10 cellular contexts compared by ENCODE assay signal in the genomic region with DNA sequence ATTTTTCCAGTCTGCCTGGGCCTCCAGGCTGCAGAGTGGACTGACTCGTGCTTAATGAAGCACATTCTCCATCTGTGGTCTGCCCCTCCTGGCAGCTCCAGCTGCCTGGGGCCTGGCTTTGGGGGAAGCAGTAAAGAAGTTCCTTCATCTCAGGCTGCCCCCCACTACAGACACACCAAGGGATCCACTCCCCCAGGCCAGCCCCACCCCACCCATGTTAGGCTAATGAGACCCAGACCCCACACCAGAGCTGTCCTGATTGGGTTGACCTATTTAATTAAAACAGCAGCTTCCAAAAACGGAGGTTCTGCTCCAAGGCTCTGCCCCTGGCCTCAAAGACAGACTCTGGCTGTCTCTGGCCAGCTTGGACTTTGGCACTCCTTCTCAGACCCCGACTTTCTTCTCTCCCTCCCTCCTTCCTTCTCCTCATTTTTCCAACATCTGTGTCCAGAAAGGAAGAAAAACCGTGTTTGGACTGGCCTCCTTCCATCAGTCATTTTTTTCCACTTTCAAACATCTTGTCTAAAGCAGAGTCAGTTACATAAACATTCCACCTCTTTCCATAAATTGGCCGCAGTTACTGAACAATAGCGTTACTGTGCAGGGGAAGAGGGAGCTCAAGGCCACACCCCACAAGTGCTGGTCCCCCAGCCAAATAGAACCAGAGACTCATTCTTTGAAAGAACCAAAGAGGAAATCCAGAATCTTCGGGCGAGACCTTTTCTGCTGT. TPM values are rescaled to one million over a fixed set of nuclear protein-coding genes. Genes with fewer than 3 reads are reported as not detected.
DNase-seq lines count a peak whose midpoint lies in the region; ATAC-seq, FAIRE-seq and TF ChIP-seq lines count a peak whose summit lies in the region.
"Had no signal": no experiment of that assay in that cellular context is flagged by ENCODE, and none has a peak within 500 bp of the region (broad histone marks: within the 10 kb centered on the region; RNA-seq: fewer than 3 reads in every experiment).

No MANE protein-coding gene starts in this region.

- H2AFZ ChIP-seq in PC-3 (ENCODE audit: low read length) = peak overlapping the region; percentile 52

- H3K4me3 ChIP-seq in PC-3 (ENCODE audit: low read length) (no peak overlapping the region), fibroblast of the aortic adventitia (ENCODE audit: low read depth, low read length) (no peak overlapping the region), pancreas (no peak overlapping the region)

- H4K20me1 ChIP-seq in PC-3 (ENCODE audit: low read length) = no peaks in the 10 kb centered on the region

- H3K4me1 Mint-ChIP-seq in stimulated activated naive B cell treated with anti-CD40 and anti-IgM and Interleukin-4, amounts not matched to agents 10 μg/mL and 1 μg/mL and 100 μg/mL, for 72 hours = no peaks in the 10 kb centered on the region

- no peaks in the 10 kb centered on the region for H3K9me3 Mint-ChIP-seq in stimulated activated naive B cell treated with anti-CD40 and anti-IgM and Interleukin-4, amounts not matched to agents 10 μg/mL and 1 μg/mL and 100 μg/mL, for 72 hours

- H3K36me3 Mint-ChIP-seq in stimulated activated naive B cell treated with anti-CD40 and anti-IgM and Interleukin-4, amounts not matched to agents 10 μg/mL and 1 μg/mL and 100 μg/mL, for 72 hours = no peaks in the 10 kb centered on the region

- CTCF ChIA-PET in PC-3 (lab: Charles Lee) = no interaction called here

- H3K27me3 Mint-ChIP-seq in stimulated activated naive B cell treated with anti-CD40 and anti-IgM and Interleukin-4, amounts not matched to agents 10 μg/mL and 1 μg/mL and 100 μg/mL, for 72 hours = peaks cover 6 to 8% of the 10 kb centered on the region in 2 donors

- H3K4me2 ChIP-seq in PC-3 (ENCODE audit: low read length) = 0 out of 2 replicates have a peak overlapping the region, but pooled peaks have one; percentile 4

- H3K9me3 ChIP-seq in PC-3 (ENCODE audit: low read length) = no peaks in the 10 kb centered on the region
- no peaks in the 10 kb centered on the region for H3K9me3 ChIP-seq in pancreas

- ATAC-seq in PC-3 = peak; percentile 81
- ATAC-seq in pancreas = peak in 3 of 4 donors; percentile 24 to 52 (median 48)
- ATAC-seq in stimulated activated naive B cell treated with anti-CD40 and anti-IgM and Interleukin-4, amounts not matched to agents 10 μg/mL and 1 μg/mL and 100 μg/mL, for 72 hours (replicated peaks) = no peak

- FAIRE-seq in pancreas (lab: Jason Lieb, UNC) = no peak

- H3K27ac Mint-ChIP-seq in stimulated activated naive B cell treated with anti-CD40 and anti-IgM and Interleukin-4, amounts not matched to agents 10 μg/mL and 1 μg/mL and 100 μg/mL, for 72 hours = no peak overlapping the region

- POLR2A ChIA-PET in PC-3 (lab: Charles Lee; ENCODE audit: unreplicated experiment) = interaction anchor here (0.5 kb wide), 2 partner anchors 11 to 105 kb away, joined by 3 to 5 read pairs; no protein-coding TSS in a partner anchor

- TF ChIP-seq CTCF in PC-3 (conservative IDR thresholded peaks at IDR 0.05; ENCODE audit: low read depth, low read length) (no peak), fibroblast of the aortic adventitia (IDR thresholded peaks at IDR 0.05; ENCODE audit: insufficient read depth, low read length) (no peak), pancreas (IDR thresholded peaks at IDR 0.05) (no peak)

- H3K4me1 ChIP-seq in PC-3 (ENCODE audit: insufficient read depth, low read length) (peaks cover 5% of the 10 kb centered on the region; the same call in 1 of the 2 replicates), pancreas (no peaks in the 10 kb centered on the region)

- no peak overlapping the region for H3K9ac ChIP-seq in PC-3 (ENCODE audit: low read length)

- no peak overlapping the region for H3K4me3 Mint-ChIP-seq in stimulated activated naive B cell treated with anti-CD40 and anti-IgM and Interleukin-4, amounts not matched to agents 10 μg/mL and 1 μg/mL and 100 μg/mL, for 72 hours

- 23 to 28% methylated on average over 8 of the region's 8 CpGs for WGBS in pancreas, 2 donors

- peak overlapping the region; percentile 19 for H3K27ac ChIP-seq in PC-3 (ENCODE audit: low read length)
- no peak overlapping the region for H3K27ac ChIP-seq in pancreas

- DNase-seq in AG08396 (ENCODE audit: low spot score) (peak; percentile 60), PC-3 (peak; percentile 67), fibroblast of the aortic adventitia (ENCODE audit: low read depth) (peak; percentile 99), pancreas (no peak), inferior parietal cortex (ENCODE audit: extremely low spot score) (no peak), cerebellum (ENCODE audit: low spot score) (no peak)
- DNase-seq in stimulated activated naive B cell treated with anti-CD40 and anti-IgM and Interleukin-4, amounts not matched to agents 10 μg/mL and 1 μg/mL and 100 μg/mL, for 72 hours = no peak
- no peak for DNase-seq in stimulated activated CD4-positive, alpha-beta T cell treated with anti-CD3 and anti-CD28 coated beads, Interleukin-15, amount 100 ng/mL, for 24 hours
- DNase-seq: NCI-H1105, OCI-M1 had no signal

- intact Hi-C loops in PC-3 (cut with micrococcal nuclease) = loop anchor here (1.0 to 2.0 kb wide), 2 partner anchors 11 to 24 kb away; no protein-coding TSS in a partner anchor
- intact Hi-C loops in pancreas (cut with DNase I) = no loop called here

- H3K36me3 ChIP-seq in PC-3 (ENCODE audit: low read depth, low read length) = no peaks in the 10 kb centered on the region
- H3K36me3 ChIP-seq in pancreas = no peaks in the 10 kb centered on the region

- H3K27me3 ChIP-seq in PC-3 (ENCODE audit: low read length) = no peaks in the 10 kb centered on the region
- no peaks in the 10 kb centered on the region for H3K27me3 ChIP-seq in pancreas

- H3F3A ChIP-seq in PC-3 (ENCODE audit: low read length, unreplicated experiment) = no peaks in the 10 kb centered on the region

- no TSS peak for BruUV-seq in PC-3 (replicated peaks; lab: Mats Ljungman, UMichigan)

- H3K9me2 ChIP-seq in PC-3 (replicated peaks; ENCODE audit: low read length) = no peaks in the 10 kb centered on the region

- no peaks in the 10 kb centered on the region for H3K79me2 ChIP-seq in PC-3 (ENCODE audit: low read length)

RNA-seq across cellular contexts. Expression of a gene that starts 29.7 kb away (rescaled TPM):
- total RNA-seq in PC-3 (2014; rRNA removed) (2.6 and 4.5 TPM in 2 replicates), fibroblast of the aortic adventitia (ENCODE audit: low replicate concordance) (16.7 TPM in 1 of 2 replicates, not detected in the other), pancreas (under 1 TPM; 0.14 to 0.97 (median 0.26) TPM), cerebellum (8.3 TPM)
- under 1 TPM; 0.16 to 0.34 TPM for polyA plus RNA-seq in pancreas

Comparison
In these comparisons a context has a peak if more than half of its experiments do, and no peak if none do; other contexts are left out.
1. DNase-seq: peak in AG08396 (single experiment), PC-3 (single experiment) and fibroblast of the aortic adventitia (single experiment); none in pancreas (0 of 6), inferior parietal cortex (single experiment), cerebellum (single experiment), stimulated activated naive B cell treated with anti-CD40 and anti-IgM and Interleukin-4, amounts not matched to agents 10 μg/mL and 1 μg/mL and 100 μg/mL, for 72 hours (single experiment) and stimulated activated CD4-positive, alpha-beta T cell treated with anti-CD3 and anti-CD28 coated beads, Interleukin-15, amount 100 ng/mL, for 24 hours (single experiment).
2. ATAC-seq: peak in PC-3 (single experiment) and pancreas (3 of 4); none in stimulated activated naive B cell treated with anti-CD40 and anti-IgM and Interleukin-4, amounts not matched to agents 10 μg/mL and 1 μg/mL and 100 μg/mL, for 72 hours (0 of 2).